In genomic region chr9:87497604-87498045, GRCh38 we compare ENCODE assay signal across 8 cellular contexts. TPM values are rescaled to one million over a fixed set of nuclear protein-coding genes. Genes with fewer than 3 reads are reported as not detected.
DNase-seq lines count a peak whose midpoint lies in the region; ATAC-seq and TF ChIP-seq lines count a peak whose summit lies in the region.

TSS of gene DAPK1 (plus strand) at chr9:87497867. CDS start at chr9:87499078, 1,211 bp downstream.

- TF ChIP-seq POLR2A in lower leg skin (IDR thresholded peaks at IDR 0.05) (no peak), suprapubic skin (IDR thresholded peaks at IDR 0.05) (peak in 1 of 2 donors; percentile 34)

- intact Hi-C loops in dorsolateral prefrontal cortex (cut with DNase I) (loop anchor here in 1 of 2 donors (10.0 kb wide), 1 partner anchor 167 kb away; no protein-coding TSS in a partner anchor), lower leg skin (cut with DNase I; ENCODE audit: low total_unique reads) (no loop called here)

- H3K36me3 ChIP-seq in suprapubic skin = no peaks in the 10 kb centered on the region

- peak within 1 kb of the TSS in 58 of 59 donors; percentile 15 to 94 (median 83) for H3K27ac ChIP-seq in dorsolateral prefrontal cortex
- H3K27ac ChIP-seq in suprapubic skin = peak within 1 kb of the TSS; percentile 72

- peak; percentile 48 for ATAC-seq in HG03025 (IDR thresholded peaks at IDR 0.05; ENCODE audit: low FRiP score, unreplicated experiment)

- no peak for TF ChIP-seq EP300 in suprapubic skin (IDR thresholded peaks at IDR 0.05)

- TF ChIP-seq CTCF in GM12875 (IDR thresholded peaks at IDR 0.05; ENCODE audit: borderline replicate concordance, insufficient read depth, low read depth, low read length) (peak; percentile 24; the same call in 1 of the 2 replicates), dorsolateral prefrontal cortex (IDR thresholded peaks at IDR 0.05 in 54 of 56, conservative IDR thresholded peaks at IDR 0.05 in 2 of 56; ENCODE audit: low read depth in 1 of 56, partially characterized antibody in 56 of 56) (peak in 3 of 56 donors; percentile 1 to 8 (median 3)), lower leg skin (IDR thresholded peaks at IDR 0.05) (no peak), suprapubic skin (IDR thresholded peaks at IDR 0.05) (no peak)

- peaks cover 43% of the 10 kb centered on the region for H3K4me1 ChIP-seq in suprapubic skin

- H3K27me3 ChIP-seq in dorsolateral prefrontal cortex (peaks cover 0 to 33% (median 2%) of the 10 kb centered on the region in 45 donors), suprapubic skin (peaks cover 8% of the 10 kb centered on the region)

- H3K4me3 ChIP-seq in GM12875 (ENCODE audit: low read depth, low read length) (peak within 1 kb of the TSS; percentile 96), dorsolateral prefrontal cortex (peak within 1 kb of the TSS; percentile 20 to 82 (median 69)), lower leg skin (ENCODE audit: low read depth, poor library complexity, severe bottlenecking) (peak within 1 kb of the TSS; percentile 39), suprapubic skin (peak within 1 kb of the TSS; percentile 59)

- WGBS in lower leg skin, 2 donors = 2% methylated on average over 13 to 17 of the region's 55 CpGs
- 0% methylated on average over 19 of the region's 55 CpGs for WGBS in suprapubic skin

- no peaks in the 10 kb centered on the region for H3K9me3 ChIP-seq in suprapubic skin

- DNase-seq in A172 (ENCODE audit: low spot score) (peak; percentile 31), RKO (ENCODE audit: low spot score) (peak; percentile 79), dorsolateral prefrontal cortex (peak in 4 of 10 donors; percentile 62 to 77 (median 70)), lower leg skin (ENCODE audit: low spot score in 2 of 2) (peak; percentile 31 to 90), suprapubic skin (ENCODE audit: low spot score in 2 of 2) (no peak), DMS153 (lab: John Stamatoyannopoulos, UW) (no peak)

RNA-seq across cellular contexts. Expression of gene DAPK1, which starts in this region (rescaled TPM):
- 17.7 and 25.5 TPM in 2 replicates for total RNA-seq in A172 (2014; rRNA removed; shearing (Covaris generic))
- total RNA-seq in dorsolateral prefrontal cortex = 100 to 1,000 TPM in 112 of 120 experiments, 10 to 100 TPM in 8; 51.6 to 223 (median 138) TPM
- total RNA-seq in lower leg skin = 10 to 100 TPM in 2 of 4 donors, 1 to 10 TPM in 2; 8.8 to 18.3 (median 9.9) TPM
- total RNA-seq in suprapubic skin = 10 to 100 TPM in 2 of 4 donors, 1 to 10 TPM in 2; 5.4 to 13.4 (median 9.8) TPM

Comparison
In these comparisons a context has a peak if more than half of its experiments do, and no peak if none do; other contexts are left out.
1. DNase-seq: peak in A172 (single experiment), RKO (single experiment) and lower leg skin (2 of 2); none in suprapubic skin (0 of 2) and DMS153 (single experiment).
2. H3K4me3 ChIP-seq: peak in every context shown above with its lines; median percentile 96 in GM12875; 69 in dorsolateral prefrontal cortex; 59 in suprapubic skin; 39 in lower leg skin.